8 cellular contexts compared by ENCODE assay signal in the genomic region with DNA sequence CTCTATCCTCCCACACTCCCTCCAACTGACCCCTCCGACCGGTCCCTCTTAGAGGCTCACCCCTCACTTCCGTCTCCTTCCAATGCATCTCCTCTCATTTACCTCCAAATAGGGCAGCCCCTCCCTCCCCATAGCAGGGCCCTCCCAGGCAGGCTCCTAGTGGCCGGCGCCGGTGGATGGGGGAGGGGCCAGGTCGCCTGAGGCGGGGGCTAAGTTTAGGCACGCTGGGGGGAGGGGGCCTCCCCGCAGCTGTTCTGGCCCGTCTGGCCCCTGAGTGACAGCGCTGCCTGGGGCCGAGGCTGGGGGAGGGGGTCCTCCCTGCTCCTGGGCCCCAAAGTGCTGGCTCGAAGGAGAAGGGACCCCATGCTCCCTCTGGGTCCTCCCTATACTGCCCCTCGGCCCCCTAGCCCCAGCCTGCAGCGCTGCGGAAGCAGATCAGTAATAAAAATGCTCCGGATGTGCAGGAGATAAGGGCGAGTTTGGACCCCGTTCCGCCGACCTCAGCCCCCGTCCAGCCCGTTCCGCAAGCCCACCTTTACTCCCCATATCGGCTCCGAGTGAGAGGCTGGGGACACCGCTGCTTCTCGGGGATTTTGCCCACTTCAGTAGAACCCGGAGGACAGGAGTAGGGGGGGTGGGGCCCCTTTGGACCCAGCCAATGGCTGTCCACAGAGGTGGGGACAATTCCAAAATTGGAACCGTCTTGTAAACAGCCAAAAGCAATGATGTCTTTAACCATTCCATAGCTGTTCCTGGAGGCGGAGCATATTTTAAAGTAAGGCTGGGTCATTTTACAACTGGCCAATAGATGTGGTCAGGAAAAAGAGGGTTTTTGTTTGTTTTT. TPM values are rescaled to one million over a fixed set of nuclear protein-coding genes. Genes with fewer than 3 reads are reported as not detected.
DNase-seq lines count a peak whose midpoint lies in the region; ATAC-seq and TF ChIP-seq lines count a peak whose summit lies in the region.

No MANE protein-coding gene starts in this region.

- H3K9ac ChIP-seq in MM.1S (ENCODE audit: low read length) (0 out of 2 replicates have a peak overlapping the region, but pooled peaks have one; percentile 19), liver (ENCODE audit: low read depth in 1 of 2, low read length in 2 of 2) (peak overlapping the region in 1 of 2 donors; percentile 7)

- H3K9me2 ChIP-seq in MM.1S (replicated peaks; ENCODE audit: insufficient read depth, low read length) = no peaks in the 10 kb centered on the region

- no peak for TF ChIP-seq RAD21 in liver (IDR thresholded peaks at IDR 0.05)

- TF ChIP-seq CTCF in MM.1S (IDR thresholded peaks at IDR 0.05; ENCODE audit: low read length) (no peak), liver (IDR thresholded peaks at IDR 0.05; ENCODE audit: low read depth, low read length, missing input control) (no peak), thyroid gland (IDR thresholded peaks at IDR 0.05) (no peak)

- H3K4me3 ChIP-seq in MM.1S (ENCODE audit: low read length) (peak overlapping the region; percentile 46), liver (ENCODE audit: low read depth in 1 of 3, low read length in 3 of 3) (peak overlapping the region in 2 of 3 donors; percentile 14 to 48), thyroid gland (replicated peaks in 1 of 3) (peak overlapping the region in 1 of 3 donors; percentile 29)

- peaks cover 9% of the 10 kb centered on the region for H3K4me1 ChIP-seq in MM.1S (ENCODE audit: low read length)
- H3K4me1 ChIP-seq in liver (ENCODE audit: control insufficient read depth in 4 of 4, insufficient read depth in 4 of 4, low read length in 3 of 4) = peaks cover 8 to 20% (median 15%) of the 10 kb centered on the region in 4 donors
- H3K4me1 ChIP-seq in thyroid gland = peaks cover 11 to 26% of the 10 kb centered on the region in 2 donors

- H3K4me2 ChIP-seq in MM.1S (ENCODE audit: low read depth, low read length) = peak overlapping the region; percentile 88

- H3F3A ChIP-seq in MM.1S (ENCODE audit: insufficient read depth, low read length) = no peaks in the 10 kb centered on the region; the same call in 1 of the 2 replicates

- peak; percentile 92 for DNase-seq in EH (ENCODE audit: low read depth)
- DNase-seq in MM.1S = no peak
- peak; percentile 80 for DNase-seq in cerebellum (ENCODE audit: low spot score)
- DNase-seq in thyroid gland = peak; percentile 22 to 43
- no peak for DNase-seq in DMS153 (lab: John Stamatoyannopoulos, UW)
- no peak for DNase-seq in activated effector memory CD4-positive, alpha-beta T cell treated with anti-CD3 and anti-CD28 coated beads, Interleukin-2, amount 50 U/mL, for 16 hours

- no peak for ATAC-seq in GM19467 (IDR thresholded peaks at IDR 0.05; ENCODE audit: unreplicated experiment)

- H3K27ac ChIP-seq in MM.1S (ENCODE audit: low read length) = no peak overlapping the region
- H3K27ac ChIP-seq in liver (ENCODE audit: low read depth in 1 of 2, low read length in 2 of 2) = no peak overlapping the region
- H3K27ac ChIP-seq in thyroid gland = peak overlapping the region in 2 of 3 donors; percentile 3 to 24

- H3K36me3 ChIP-seq in MM.1S (replicated peaks; ENCODE audit: insufficient read depth, low read length) (no peaks in the 10 kb centered on the region), liver (ENCODE audit: control insufficient read depth in 4 of 4, insufficient read depth in 3 of 4, low read depth in 1 of 4, low read length in 3 of 4) (no peaks in the 10 kb centered on the region), thyroid gland (no peaks in the 10 kb centered on the region)

- peaks cover 64% of the 10 kb centered on the region for H3K27me3 ChIP-seq in MM.1S (replicated peaks; ENCODE audit: insufficient read depth, low read length)
- H3K27me3 ChIP-seq in liver (ENCODE audit: control insufficient read depth in 4 of 4, insufficient read depth in 4 of 4, low read length in 3 of 4) = peaks cover 0 to 6% (median 2%) of the 10 kb centered on the region in 4 donors
- no peaks in the 10 kb centered on the region for H3K27me3 ChIP-seq in thyroid gland

- WGBS in liver = 10% methylated on average over 32 of the region's 32 CpGs
- WGBS in thyroid gland, 2 donors = 7 to 13% methylated on average over 15 to 29 of the region's 32 CpGs

- no peak for TF ChIP-seq POLR2A in thyroid gland (IDR thresholded peaks at IDR 0.05)

- H2AFZ ChIP-seq in MM.1S (ENCODE audit: low read length) = peak overlapping the region; percentile 57

- no peaks in the 10 kb centered on the region for H3K79me2 ChIP-seq in MM.1S (ENCODE audit: low read length)

- intact Hi-C loops in thyroid gland (cut with DNase I) = no loop called here

- H4K20me1 ChIP-seq in MM.1S (ENCODE audit: insufficient read depth, low read length) = no peaks in the 10 kb centered on the region

- H3K9me3 ChIP-seq in MM.1S (replicated peaks; ENCODE audit: insufficient read depth, low read length) = no peaks in the 10 kb centered on the region
- H3K9me3 ChIP-seq in liver (ENCODE audit: control insufficient read depth in 4 of 4, low read length in 3 of 4) = no peaks in the 10 kb centered on the region
- no peaks in the 10 kb centered on the region for H3K9me3 ChIP-seq in thyroid gland

TF ChIP-seq in liver, 16 proteins besides CTCF, POLR2A, EP300 and RAD21:
- no peak for TF ChIP-seq TAF1 (conservative IDR thresholded peaks at IDR 0.05)
- TF ChIP-seq, protein P1, sequence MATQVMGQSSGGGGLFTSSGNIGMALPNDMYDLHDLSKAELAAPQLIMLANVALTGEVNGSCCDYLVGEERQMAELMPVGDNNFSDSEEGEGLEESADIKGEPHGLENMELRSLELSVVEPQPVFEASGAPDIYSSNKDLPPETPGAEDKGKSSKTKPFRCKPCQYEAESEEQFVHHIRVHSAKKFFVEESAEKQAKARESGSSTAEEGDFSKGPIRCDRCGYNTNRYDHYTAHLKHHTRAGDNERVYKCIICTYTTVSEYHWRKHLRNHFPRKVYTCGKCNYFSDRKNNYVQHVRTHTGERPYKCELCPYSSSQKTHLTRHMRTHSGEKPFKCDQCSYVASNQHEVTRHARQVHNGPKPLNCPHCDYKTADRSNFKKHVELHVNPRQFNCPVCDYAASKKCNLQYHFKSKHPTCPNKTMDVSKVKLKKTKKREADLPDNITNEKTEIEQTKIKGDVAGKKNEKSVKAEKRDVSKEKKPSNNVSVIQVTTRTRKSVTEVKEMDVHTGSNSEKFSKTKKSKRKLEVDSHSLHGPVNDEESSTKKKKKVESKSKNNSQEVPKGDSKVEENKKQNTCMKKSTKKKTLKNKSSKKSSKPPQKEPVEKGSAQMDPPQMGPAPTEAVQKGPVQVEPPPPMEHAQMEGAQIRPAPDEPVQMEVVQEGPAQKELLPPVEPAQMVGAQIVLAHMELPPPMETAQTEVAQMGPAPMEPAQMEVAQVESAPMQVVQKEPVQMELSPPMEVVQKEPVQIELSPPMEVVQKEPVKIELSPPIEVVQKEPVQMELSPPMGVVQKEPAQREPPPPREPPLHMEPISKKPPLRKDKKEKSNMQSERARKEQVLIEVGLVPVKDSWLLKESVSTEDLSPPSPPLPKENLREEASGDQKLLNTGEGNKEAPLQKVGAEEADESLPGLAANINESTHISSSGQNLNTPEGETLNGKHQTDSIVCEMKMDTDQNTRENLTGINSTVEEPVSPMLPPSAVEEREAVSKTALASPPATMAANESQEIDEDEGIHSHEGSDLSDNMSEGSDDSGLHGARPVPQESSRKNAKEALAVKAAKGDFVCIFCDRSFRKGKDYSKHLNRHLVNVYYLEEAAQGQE (IDR thresholded peaks at IDR 0.05) = peak; percentile 34

RNA-seq across cellular contexts. Expression of a gene that starts 4.0 kb away (rescaled TPM):
- total RNA-seq in cerebellum (36.0 TPM), liver (1 to 10 TPM; 1.0 to 1.6 TPM), thyroid gland (1 to 10 TPM; 1.8 to 7.3 (median 4.6) TPM)
- 1 to 10 TPM; 1.3 to 3.5 TPM for polyA plus RNA-seq in liver

RNA-seq across cellular contexts. Expression of a gene that starts 5.4 kb away (rescaled TPM):
- total RNA-seq in cerebellum (not detected), liver (1 to 10 TPM in 1 of 2 donors, under 1 TPM in 1; 0.17 to 1.5 TPM), thyroid gland (1 to 10 TPM in 1 of 4 donors, under 1 TPM in 1, not detected in 2; 0.73 to 1.1 TPM)
- polyA plus RNA-seq in liver = under 1 TPM; 0.45 to 0.49 TPM

RNA-seq across cellular contexts. Expression of a gene that starts 14.4 kb away (rescaled TPM):
- 11.2 TPM for total RNA-seq in cerebellum
- 10 to 100 TPM; 20.2 to 29.1 TPM for total RNA-seq in liver
- 10 to 100 TPM in 1 of 2 donors, 1 to 10 TPM in 1; 7.3 to 25.3 TPM for polyA plus RNA-seq in liver
- total RNA-seq in thyroid gland = 10 to 100 TPM; 34.3 to 50.8 (median 45.1) TPM

RNA-seq across cellular contexts. Expression of a gene that starts 25.1 kb away (rescaled TPM):
- total RNA-seq in cerebellum = 2.5 TPM
- 1 to 10 TPM in 1 of 2 donors, under 1 TPM in 1; 0.28 to 1.3 TPM for total RNA-seq in liver
- polyA plus RNA-seq in liver = under 1 TPM; 0.18 to 0.51 TPM
- 1 to 10 TPM; 1.6 to 3.3 (median 2.4) TPM for total RNA-seq in thyroid gland

Comparison
In these comparisons a context has a peak if more than half of its experiments do, and no peak if none do; other contexts are left out.
1. DNase-seq: peak in EH (single experiment), cerebellum (single experiment) and thyroid gland (2 of 2); none in MM.1S (single experiment), DMS153 (single experiment) and activated effector memory CD4-positive, alpha-beta T cell treated with anti-CD3 and anti-CD28 coated beads, Interleukin-2, amount 50 U/mL, for 16 hours (single experiment).
2. H3K27ac ChIP-seq: peak in thyroid gland (2 of 3); none in MM.1S (single experiment) and liver (0 of 2).